ENCODE assay signal across 16 cellular contexts in genomic region chr19:10634430-10634829, GRCh38. TPM values are rescaled to one million over a fixed set of nuclear protein-coding genes. Genes with fewer than 3 reads are reported as not detected.
A peak's percentile ranks its signal among the peaks of the same experiment; 100 is the strongest.
DNase-seq lines count a peak whose midpoint lies in the region; ATAC-seq and TF ChIP-seq lines count a peak whose summit lies in the region.
"Had no signal": no experiment of that assay in that cellular context is flagged by ENCODE, and none has a peak within 500 bp of the region (broad histone marks: within the 10 kb centered on the region; RNA-seq: fewer than 3 reads in every experiment).

No MANE protein-coding gene starts in this region.

- peaks cover 40% of the 10 kb centered on the region for H3K36me3 Mint-ChIP-seq in activated naive CD4-positive, alpha-beta T cell treated with anti-CD3 and anti-CD28 coated beads for 36 hours (ENCODE audit: low read depth)

- no peaks in the 10 kb centered on the region for H3K9me3 ChIP-seq in HEK293 (ENCODE audit: control insufficient read depth, insufficient read depth, low read depth, low read length)
- no peaks in the 10 kb centered on the region for H3K9me3 ChIP-seq in osteoblast (ENCODE audit: low read depth, low read length)
- H3K9me3 ChIP-seq: BE2C had no signal

- no peak overlapping the region for H3K27ac ChIP-seq in HEK293 (ENCODE audit: extremely low read depth, low read depth, low read length)
- H3K27ac ChIP-seq in osteoblast (ENCODE audit: low read depth, low read length), result no peak overlapping the region
- H3K27ac ChIP-seq: GM23248 had no signal

- peaks cover 2% of the 10 kb centered on the region for H4K20me1 ChIP-seq in osteoblast (ENCODE audit: insufficient read depth, low read length)

- no peak for DNase-seq in activated naive CD4-positive, alpha-beta T cell treated with anti-CD3 and anti-CD28 coated beads for 36 hours
- DNase-seq in activated naive CD4-positive, alpha-beta T cell treated with anti-CD3 and anti-CD28 coated beads, Interleukin-2, amount 50 U/mL, for 16 hours, result no peak
- DNase-seq in osteoblast (ENCODE audit: insufficient read length, low spot score, missing footprints) (peak; percentile 58), omental fat pad (ENCODE audit: low spot score) (no peak)
- DNase-seq: ACHN; BE2C; C1 segment of cervical spinal cord; CD4-positive, CD25-positive, alpha-beta regulatory T cell; CD8-positive, alpha-beta memory T cell; COR-L47; DMS 273 treated with DMSO at 0.1 percent for 48 hours; GM23248; HCEC 1CT; HFFc6 had no signal

- no peak overlapping the region for H3K4me2 ChIP-seq in osteoblast (ENCODE audit: insufficient read depth, low read length)

- no peaks in the 10 kb centered on the region for H3K27me3 Mint-ChIP-seq in activated naive CD4-positive, alpha-beta T cell treated with anti-CD3 and anti-CD28 coated beads for 36 hours (ENCODE audit: low read depth)
- H3K27me3 Mint-ChIP-seq: CD4-positive, CD25-positive, alpha-beta regulatory T cell; CD8-positive, alpha-beta memory T cell had no signal

- H3K4me3 Mint-ChIP-seq in activated naive CD4-positive, alpha-beta T cell treated with anti-CD3 and anti-CD28 coated beads for 36 hours, result no peak overlapping the region
- H3K4me3 Mint-ChIP-seq: CD4-positive, CD25-positive, alpha-beta regulatory T cell; CD8-positive, alpha-beta memory T cell; HFFc6 had no signal

- H3K79me2 ChIP-seq in osteoblast (ENCODE audit: insufficient read depth, low read length), result no peaks in the 10 kb centered on the region

- H3K4me1 ChIP-seq in HEK293 (ENCODE audit: control insufficient read depth, insufficient read depth, low read length) (no peaks in the 10 kb centered on the region), osteoblast (ENCODE audit: insufficient read depth, low read length) (no peaks in the 10 kb centered on the region)
- H3K4me1 ChIP-seq: BE2C had no signal

- H2AFZ ChIP-seq in osteoblast (ENCODE audit: low read length), result no peak overlapping the region
- H2AFZ ChIP-seq: GM23248 had no signal

- no peak for ATAC-seq in omental fat pad (ENCODE audit: low FRiP score)
- no peak for ATAC-seq in HG02588 (IDR thresholded peaks at IDR 0.05; ENCODE audit: unreplicated experiment)

- TF ChIP-seq CTCF in HEK293 (tag by site-specific recombination; IDR thresholded peaks at IDR 0.05), result no peak
- no peak for TF ChIP-seq CTCF in osteoblast (IDR thresholded peaks at IDR 0.05; ENCODE audit: extremely low read depth, low read depth, low read length)
- TF ChIP-seq CTCF in omental fat pad (IDR thresholded peaks at IDR 0.05), result no peak

- no peaks in the 10 kb centered on the region for H3K9me3 Mint-ChIP-seq in activated naive CD4-positive, alpha-beta T cell treated with anti-CD3 and anti-CD28 coated beads for 36 hours
- H3K9me3 Mint-ChIP-seq: CD4-positive, CD25-positive, alpha-beta regulatory T cell; CD8-positive, alpha-beta memory T cell; HFFc6 had no signal

- peak overlapping the region; percentile 53 for H3K27ac Mint-ChIP-seq in activated naive CD4-positive, alpha-beta T cell treated with anti-CD3 and anti-CD28 coated beads for 36 hours

- POLR2A ChIA-PET in HEK293 (lab: Yijun Ruan, JAX), result interaction anchor here (0.6 kb wide), 1 partner anchor 404 kb away, joined by 3 read pairs; no protein-coding TSS in a partner anchor

- no peaks in the 10 kb centered on the region for H3K27me3 ChIP-seq in osteoblast (ENCODE audit: insufficient read depth, low read length)
- H3K27me3 ChIP-seq: BE2C had no signal

- H3K4me1 Mint-ChIP-seq in activated naive CD4-positive, alpha-beta T cell treated with anti-CD3 and anti-CD28 coated beads for 36 hours (ENCODE audit: low read depth), result no peaks in the 10 kb centered on the region

- no peak overlapping the region for H3K4me3 ChIP-seq in HEK293 (ENCODE audit: low read depth, low read length)
- no peak overlapping the region for H3K4me3 ChIP-seq in osteoblast (ENCODE audit: insufficient read depth, low read length)
- H3K4me3 ChIP-seq: GM23248 had no signal

- peaks cover 0 to 73% of the 10 kb centered on the region in 2 experiments; a peak in 2 of 3 replicates for H3K36me3 ChIP-seq in HEK293 (ENCODE audit: control insufficient read depth in 2 of 2, insufficient read depth in 1 of 2, low read length in 2 of 2)
- peaks cover 59% of the 10 kb centered on the region for H3K36me3 ChIP-seq in osteoblast (ENCODE audit: insufficient read depth, low read length)

- intact Hi-C loops in activated naive CD4-positive, alpha-beta T cell treated with anti-CD3 and anti-CD28 coated beads for 36 hours (cut with micrococcal nuclease), result no loop called here

- CTCF ChIA-PET in activated naive CD4-positive, alpha-beta T cell treated with anti-CD3 and anti-CD28 coated beads for 36 hours (lab: Charles Lee), result interaction anchor here (0.6 to 1.5 kb wide), 3 partner anchors 10 to 53 kb away, joined by 3 read pairs; no protein-coding TSS in a partner anchor
- CTCF ChIA-PET in HEK293 (lab: Yijun Ruan, JAX), result interaction anchor here (1.6 kb wide), 1 partner anchor 53 kb away, joined by 7 read pairs; no protein-coding TSS in a partner anchor

TF ChIP-seq in HEK293, 187 proteins besides CTCF, POLR2A, EP300 and RAD21:
- TF ChIP-seq ZBTB48 (tag by site-specific recombination; IDR thresholded peaks at IDR 0.05) (no peak), ZNF623 (tag by site-specific recombination; IDR thresholded peaks at IDR 0.05) (peak; percentile 80)

RNA-seq across cellular contexts. Expression of gene SLC44A2, which starts 9.1 kb away (rescaled TPM):
- total RNA-seq in activated naive CD4-positive, alpha-beta T cell treated with anti-CD3 and anti-CD28 coated beads for 36 hours, result 10 to 100 TPM; 81.5 to 83.2 TPM
- total RNA-seq in osteoblast, result 43.0 and 49.9 TPM in 2 replicates
- total RNA-seq in omental fat pad, result 100 to 1,000 TPM in 2 of 4 donors, 10 to 100 TPM in 2; 49.3 to 114 (median 85.0) TPM

RNA-seq across cellular contexts. Expression of gene ILF3, which starts 19.7 kb away (rescaled TPM):
- total RNA-seq in activated naive CD4-positive, alpha-beta T cell treated with anti-CD3 and anti-CD28 coated beads for 36 hours, result 100 to 1,000 TPM; 399 to 408 TPM
- total RNA-seq in osteoblast, result 105 and 107 TPM in 2 replicates
- total RNA-seq in omental fat pad, result 100 to 1,000 TPM; 101 to 237 (median 120) TPM

RNA-seq across cellular contexts. Expression of gene AP1M2, which starts 47.3 kb away (rescaled TPM):
- total RNA-seq in activated naive CD4-positive, alpha-beta T cell treated with anti-CD3 and anti-CD28 coated beads for 36 hours, result not detected
- 0.29 and 0.72 TPM in 2 replicates for total RNA-seq in osteoblast
- 1 to 10 TPM in 3 of 4 donors, not detected in 1; 1.8 to 8.2 (median 2.4) TPM for total RNA-seq in omental fat pad
- total RNA-seq: CD4-positive, CD25-positive, alpha-beta regulatory T cell; CD8-positive, alpha-beta memory T cell; GM23248 had no signal
